ENCODE assay signal across 16 cellular contexts in the genomic region with DNA sequence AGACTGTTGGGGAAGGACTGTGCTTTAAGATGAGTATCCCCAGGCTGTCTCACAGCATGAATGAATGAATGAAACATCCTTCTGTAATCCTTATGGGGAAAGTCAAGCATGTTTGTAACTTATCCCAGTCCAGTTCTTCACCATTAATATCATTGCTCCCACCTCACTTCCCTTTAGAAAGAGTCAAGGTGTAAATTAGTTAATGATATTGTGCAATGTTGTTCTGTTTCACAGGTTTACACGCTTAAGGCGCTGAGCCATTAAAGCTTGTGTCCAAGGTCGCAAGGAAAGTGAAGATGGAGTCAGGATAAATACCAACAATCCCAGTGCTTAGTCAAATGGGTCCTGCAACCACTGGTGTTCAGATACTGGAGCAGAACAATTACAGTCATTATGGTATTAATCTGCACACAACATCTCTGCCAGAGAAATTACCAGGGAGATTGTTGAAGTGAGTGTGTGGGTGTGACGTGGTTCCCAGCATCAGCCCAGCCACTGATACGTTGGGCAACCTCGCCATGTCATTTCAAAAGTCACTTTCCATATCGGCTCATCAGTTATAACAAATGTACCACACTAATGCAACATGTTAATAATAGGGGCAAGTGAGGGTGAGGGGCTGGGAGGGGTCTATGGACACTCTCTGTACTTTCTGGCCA. TPM values are rescaled to one million over a fixed set of nuclear protein-coding genes. Genes with fewer than 3 reads are reported as not detected.
DNase-seq lines count a peak whose midpoint lies in the region; ATAC-seq, FAIRE-seq and TF ChIP-seq lines count a peak whose summit lies in the region.
"Had no signal": no experiment of that assay in that cellular context is flagged by ENCODE, and none has a peak within 500 bp of the region (broad histone marks: within the 10 kb centered on the region; RNA-seq: fewer than 3 reads in every experiment).

No MANE protein-coding gene starts in this region.

- H2AFZ ChIP-seq in H1 (ENCODE audit: low read length) (no peak overlapping the region), osteoblast (ENCODE audit: low read length) (no peak overlapping the region)

- no peak overlapping the region for H3K4ac ChIP-seq in H1 (replicated peaks; ENCODE audit: insufficient read length, low read depth, low read length)

- no peak overlapping the region for H3K14ac ChIP-seq in H1 (ENCODE audit: insufficient read length)

- H3K79me2 ChIP-seq in H1 (ENCODE audit: control insufficient read depth in 1 of 2, insufficient read depth in 2 of 2, low read length in 2 of 2) (peaks cover 3 to 26% of the 10 kb centered on the region in 2 experiments; a peak in 2 of 4 replicates), osteoblast (ENCODE audit: insufficient read depth, low read length) (peaks cover 34% of the 10 kb centered on the region)

- H3K9me3 ChIP-seq in H1 (ENCODE audit: insufficient read depth in 2 of 2, low read depth in 1 of 2, low read length in 1 of 2) (no peaks in the 10 kb centered on the region), osteoblast (ENCODE audit: low read depth, low read length) (no peaks in the 10 kb centered on the region), lower lobe of right lung (no peaks in the 10 kb centered on the region)
- H3K9me3 ChIP-seq: ovary, thoracic aorta had no signal

- H3K36me3 ChIP-seq in H1 (ENCODE audit: control insufficient read depth in 2 of 4, insufficient read depth in 4 of 4, low read length in 3 of 4) = no peaks in the 10 kb centered on the region
- H3K36me3 ChIP-seq in osteoblast (ENCODE audit: insufficient read depth, low read length) = no peaks in the 10 kb centered on the region
- H3K36me3 ChIP-seq in lower lobe of right lung = no peaks in the 10 kb centered on the region
- H3K36me3 ChIP-seq: ovary, thoracic aorta had no signal

- no peak overlapping the region for H3K9ac ChIP-seq in H1 (replicated peaks in 1 of 4; ENCODE audit: extremely low read depth in 1 of 4, low read depth in 3 of 4, low read length in 3 of 4)

- H2BK20ac ChIP-seq in H1 (ENCODE audit: low read length) = no peak overlapping the region

- H4K20me1 ChIP-seq in H1 (replicated peaks in 1 of 2; ENCODE audit: control insufficient read depth in 1 of 2, insufficient read depth in 2 of 2, low read length in 2 of 2) (peaks cover 9 to 13% of the 10 kb centered on the region in 2 experiments), osteoblast (ENCODE audit: insufficient read depth, low read length) (peaks cover 6% of the 10 kb centered on the region)

- ATAC-seq in lower lobe of right lung (no peak), HG03108 (IDR thresholded peaks at IDR 0.05; ENCODE audit: unreplicated experiment) (no peak)

- POLR2A ChIA-PET in H1 (lab: Charles Lee; ENCODE audit: partially characterized antibody) = no interaction called here

- H2BK12ac ChIP-seq in H1 (ENCODE audit: low read depth, low read length) = no peak overlapping the region

- H3K4me3 ChIP-seq in H1 (ENCODE audit: extremely low read depth in 1 of 4, insufficient read depth in 2 of 4, low read depth in 3 of 4, low read length in 4 of 4) (no peak overlapping the region; a peak in 1 of 8 replicates), osteoblast (ENCODE audit: insufficient read depth, low read length) (no peak overlapping the region), lower lobe of right lung (no peak overlapping the region)

- intact Hi-C loops in lower lobe of right lung (cut with DNase I) = loop anchor here (10.0 kb wide), 1 partner anchor 197 kb away; no protein-coding TSS in a partner anchor

- TF ChIP-seq CTCF in H1 (IDR thresholded peaks at IDR 0.05; ENCODE audit: control extremely low read depth in 1 of 3, insufficient read depth in 1 of 3, low read depth in 1 of 3, low read length in 3 of 3) = no peak
- no peak for TF ChIP-seq CTCF in osteoblast (IDR thresholded peaks at IDR 0.05; ENCODE audit: extremely low read depth, low read depth, low read length)
- no peak for TF ChIP-seq CTCF in lower lobe of right lung (IDR thresholded peaks at IDR 0.05)

- H3K4me1 ChIP-seq in H1 (replicated peaks in 1 of 4; ENCODE audit: control insufficient read depth in 3 of 4, insufficient read depth in 4 of 4, low read length in 3 of 4) (peaks cover 0 to 11% (median 5%) of the 10 kb centered on the region in 4 experiments; a peak in 6 of 7 replicates), osteoblast (ENCODE audit: insufficient read depth, low read length) (peaks cover 15% of the 10 kb centered on the region), lower lobe of right lung (peaks cover 22% of the 10 kb centered on the region)

- no peak overlapping the region for H2BK5ac ChIP-seq in H1 (ENCODE audit: low read depth, low read length)

- DNase-seq in SIG-M5 treated with dmso at 0.1 percent for 504 hours (lab: John Stamatoyannopoulos, UW; ENCODE audit: unreplicated experiment) (peak; percentile 54), SIG-M5 (lab: John Stamatoyannopoulos, UW) (no peak), MV-4-11 (lab: John Stamatoyannopoulos, UW) (peak; percentile 49), H1 (ENCODE audit: low read depth in 1 of 2, low spot score in 2 of 2) (no peak), osteoblast (ENCODE audit: insufficient read length, low spot score, missing footprints) (peak; percentile 42), lower lobe of right lung (no peak), NCI-H345 treated with DMSO at 0.1 percent for 48 hours (lab: John Stamatoyannopoulos, UW; ENCODE audit: unreplicated experiment) (no peak)
- DNase-seq: activated naive CD8-positive, alpha-beta T cell treated with anti-CD3 and anti-CD28 coated beads, Interleukin-2, amount 10 ng/mL, durations not matched to agents 7 days and 5 days; hippocampal formation; NCI-H1436; T1000 had no signal

- H3K56ac ChIP-seq in H1 (replicated peaks; ENCODE audit: insufficient read length, low read depth, low read length) = no peak overlapping the region

- H3K27me3 ChIP-seq in H1 (replicated peaks in 1 of 4; ENCODE audit: control insufficient read depth in 3 of 4, extremely low read depth in 1 of 4, insufficient read depth in 3 of 4, low read length in 3 of 4) (peaks cover 11 to 29% (median 23%) of the 10 kb centered on the region in 4 experiments), osteoblast (ENCODE audit: insufficient read depth, low read length) (peaks cover 18% of the 10 kb centered on the region), lower lobe of right lung (ENCODE audit: low read depth) (no peaks in the 10 kb centered on the region)
- H3K27me3 ChIP-seq: ovary had no signal

- H2AK5ac ChIP-seq in H1 (ENCODE audit: low read depth, low read length) = no peak overlapping the region

- FAIRE-seq in H1 (lab: Jason Lieb, UNC) = no peak
- FAIRE-seq: A204.1, D721Med had no signal

- H3K18ac ChIP-seq in H1 (ENCODE audit: extremely low read depth, low read length) = no peak overlapping the region

- no peak overlapping the region for H4K5ac ChIP-seq in H1 (ENCODE audit: insufficient read length, low read depth, low read length)

- 94% methylated on average over 7 of the region's 7 CpGs; no CpG with 5 or more reads in 1 of the 2 experiments for WGBS in H1 (ENCODE audit: extremely low coverage in 1 of 2, insufficient coverage in 1 of 2, insufficient read length in 1 of 2, insufficient replicate concordance in 2 of 2, low coverage in 1 of 2, low lambda C conversion rate in 2 of 2, missing lambda C conversion rate in 1 of 2), 2 experiments

- H3K4me2 ChIP-seq in H1 (ENCODE audit: insufficient read depth in 1 of 2, low read depth in 2 of 2, low read length in 2 of 2) = peak overlapping the region in 1 of 2 experiments; percentile 88; a peak in 1 of 4 replicates
- H3K4me2 ChIP-seq in osteoblast (ENCODE audit: insufficient read depth, low read length) = no peak overlapping the region

- H3K23me2 ChIP-seq in H1 (ENCODE audit: low read depth, low read length) = peaks cover 8% of the 10 kb centered on the region

- no peak for TF ChIP-seq POLR2A in H1 (IDR thresholded peaks at IDR 0.05; ENCODE audit: control extremely low read depth in 1 of 2, low read depth in 2 of 2, low read length in 2 of 2)

- no peak overlapping the region for H3K23ac ChIP-seq in H1 (ENCODE audit: insufficient read length)

- H2BK15ac ChIP-seq in H1 (ENCODE audit: low read length) = no peak overlapping the region

- H4K91ac ChIP-seq in H1 (replicated peaks; ENCODE audit: insufficient read length, low read length) = no peak overlapping the region

- H3K27ac ChIP-seq in H1 (ENCODE audit: low read depth, low read length) (no peak overlapping the region), osteoblast (ENCODE audit: low read depth, low read length) (no peak overlapping the region), lower lobe of right lung (no peak overlapping the region)
- H3K27ac ChIP-seq: ovary, thoracic aorta had no signal

- no peak for TF ChIP-seq EP300 in H1 (IDR thresholded peaks at IDR 0.05; ENCODE audit: borderline replicate concordance in 1 of 2, low read depth in 2 of 2, low read length in 2 of 2)

- H2BK120ac ChIP-seq in H1 (replicated peaks; ENCODE audit: low read depth, low read length) = no peak overlapping the region

- H4K8ac ChIP-seq in H1 (ENCODE audit: extremely low read depth, insufficient read depth, low read length) = no peak overlapping the region

- H3K79me1 ChIP-seq in H1 (ENCODE audit: low read depth, low read length) = 0 out of 2 replicates have a peak, but pooled peaks cover 2% of the 10 kb centered on the region

- CTCF ChIA-PET in H1 (lab: Charles Lee; ENCODE audit: partially characterized antibody) = interaction anchor here (0.9 to 2.6 kb wide), 6 partner anchors 15 to 266 kb away, joined by 3 to 15 read pairs (median 4); no protein-coding TSS in a partner anchor

- no peak for TF ChIP-seq RAD21 in H1 (IDR thresholded peaks at IDR 0.05 in 1 of 2, conservative IDR thresholded peaks at IDR 0.05 in 1 of 2; ENCODE audit: low read depth in 2 of 2, low read length in 2 of 2)

TF ChIP-seq in H1, 55 proteins besides CTCF, POLR2A, EP300 and RAD21:
- TF ChIP-seq SRF (IDR thresholded peaks at IDR 0.05; ENCODE audit: low read depth, low read length) (no peak), GABPA (IDR thresholded peaks at IDR 0.05; ENCODE audit: borderline replicate concordance, insufficient read depth, low read length) (no peak), SUZ12 (IDR thresholded peaks at IDR 0.05; ENCODE audit: low read length) (0 out of 2 replicates have a peak, but pooled peaks have one; percentile 15)

RNA-seq across cellular contexts. Expression of a gene that starts 1.5 kb away (rescaled TPM):
- 107 and 114 TPM in 2 replicates for total RNA-seq in H1 (2021; fragmentation: NEBNext Ultra II Directional; extraction: Animal tissue kit (Norgen Biotek cat#: 25700))
- polyA plus RNA-seq in H1 (2011; rRNA removed) = 21.5 and 47.9 TPM in 2 replicates
- polyA plus RNA-seq in H1 (2011; cell fraction: cytosol; rRNA removed) = 40.4 TPM
- polyA plus RNA-seq in H1 (2011; cell fraction: nucleus; rRNA removed) = 83.2 TPM
- polyA plus RNA-seq in H1 (2012, experiment 1 of 2) = 68.8 to 86.4 TPM (median 79.6 TPM) in 4 replicates
- polyA plus RNA-seq in H1 (2012, experiment 2 of 2) = 9.5 TPM
- polyA plus RNA-seq in H1 (2013, experiment 1 of 2) = 50.2 TPM
- 46.3 TPM for polyA plus RNA-seq in H1 (2013, experiment 2 of 2)
- 70.3 and 76.3 TPM in 2 replicates for polyA minus RNA-seq in H1 (2011; rRNA and poly(A)+ RNA removed)
- 69.5 TPM for polyA minus RNA-seq in H1 (2011; cell fraction: cytosol; rRNA and poly(A)+ RNA removed)
- 106 TPM for polyA minus RNA-seq in H1 (2011; cell fraction: nucleus; rRNA and poly(A)+ RNA removed)
- total RNA-seq in osteoblast = 40.9 and 43.6 TPM in 2 replicates
- total RNA-seq in lower lobe of right lung = 51.5 TPM
- total RNA-seq: activated naive CD8-positive, alpha-beta T cell treated with anti-CD3 and anti-CD28 coated beads, Interleukin-2, amount 10 ng/mL, durations not matched to agents 7 days and 5 days had no signal

Comparison
In these comparisons a context has a peak if more than half of its experiments do, and no peak if none do; other contexts are left out.
1. DNase-seq: peak in SIG-M5 treated with dmso at 0.1 percent for 504 hours (single experiment), MV-4-11 (single experiment) and osteoblast (single experiment); none in SIG-M5 (single experiment), H1 (0 of 2), lower lobe of right lung (single experiment) and NCI-H345 treated with DMSO at 0.1 percent for 48 hours (single experiment).